Comparison of ENCODE assay signal across 1 cellular context in the genomic region with DNA sequence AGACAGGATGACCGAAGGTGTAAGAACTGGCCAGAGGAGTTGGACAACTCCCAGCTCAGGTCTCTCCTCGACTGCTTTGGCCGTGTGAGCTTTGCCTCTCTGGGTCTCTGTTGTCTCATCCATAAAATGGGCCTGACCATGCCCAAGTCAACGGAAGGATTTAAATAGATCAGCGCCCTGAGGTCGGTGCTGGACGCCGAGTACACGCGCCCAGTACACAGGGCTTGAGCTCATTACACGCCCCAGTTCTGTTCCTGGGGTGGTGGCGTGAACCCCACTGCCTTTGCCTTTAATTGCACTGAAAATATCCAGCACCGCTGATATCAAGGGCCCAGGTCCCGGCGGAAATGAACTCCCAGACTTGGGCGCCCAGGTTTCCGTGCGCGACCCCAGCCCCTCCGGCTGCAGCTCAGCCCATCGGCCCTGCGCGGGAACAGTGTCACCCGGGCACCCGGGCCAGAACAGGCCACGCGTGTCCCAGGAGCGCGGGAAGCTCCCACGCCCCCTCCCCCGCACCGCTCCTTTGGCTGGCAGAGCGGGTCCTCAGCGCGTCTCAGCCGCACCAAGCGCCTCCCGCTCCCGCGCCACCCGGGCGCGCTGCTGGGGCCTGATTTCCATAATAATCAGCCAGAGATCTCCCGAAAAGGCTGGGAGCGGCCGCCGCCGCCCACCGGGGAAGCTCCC.
TF ChIP-seq lines count a peak whose summit lies in the region.

No MANE protein-coding gene starts in this region.

TF ChIP-seq in HCT116, 20 proteins besides CTCF, POLR2A, EP300 and RAD21 (continued from another document):
- TF ChIP-seq, protein P1, sequence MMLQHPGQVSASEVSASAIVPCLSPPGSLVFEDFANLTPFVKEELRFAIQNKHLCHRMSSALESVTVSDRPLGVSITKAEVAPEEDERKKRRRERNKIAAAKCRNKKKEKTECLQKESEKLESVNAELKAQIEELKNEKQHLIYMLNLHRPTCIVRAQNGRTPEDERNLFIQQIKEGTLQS (IDR thresholded peaks at IDR 0.05) = no peak
- TF ChIP-seq SP1 (IDR thresholded peaks at IDR 0.05; ENCODE audit: low read depth) (no peak), CBX3 (IDR thresholded peaks at IDR 0.05; ENCODE audit: low read depth) (no peak), JUND (IDR thresholded peaks at IDR 0.05) (no peak), ZNF274 (IDR thresholded peaks at IDR 0.05; ENCODE audit: low read depth, low read length) (no peak), TCF7L2 (IDR thresholded peaks at IDR 0.05; ENCODE audit: borderline replicate concordance, extremely low read depth, insufficient read depth, insufficient read length) (no peak)
- TF ChIP-seq, protein P2, sequence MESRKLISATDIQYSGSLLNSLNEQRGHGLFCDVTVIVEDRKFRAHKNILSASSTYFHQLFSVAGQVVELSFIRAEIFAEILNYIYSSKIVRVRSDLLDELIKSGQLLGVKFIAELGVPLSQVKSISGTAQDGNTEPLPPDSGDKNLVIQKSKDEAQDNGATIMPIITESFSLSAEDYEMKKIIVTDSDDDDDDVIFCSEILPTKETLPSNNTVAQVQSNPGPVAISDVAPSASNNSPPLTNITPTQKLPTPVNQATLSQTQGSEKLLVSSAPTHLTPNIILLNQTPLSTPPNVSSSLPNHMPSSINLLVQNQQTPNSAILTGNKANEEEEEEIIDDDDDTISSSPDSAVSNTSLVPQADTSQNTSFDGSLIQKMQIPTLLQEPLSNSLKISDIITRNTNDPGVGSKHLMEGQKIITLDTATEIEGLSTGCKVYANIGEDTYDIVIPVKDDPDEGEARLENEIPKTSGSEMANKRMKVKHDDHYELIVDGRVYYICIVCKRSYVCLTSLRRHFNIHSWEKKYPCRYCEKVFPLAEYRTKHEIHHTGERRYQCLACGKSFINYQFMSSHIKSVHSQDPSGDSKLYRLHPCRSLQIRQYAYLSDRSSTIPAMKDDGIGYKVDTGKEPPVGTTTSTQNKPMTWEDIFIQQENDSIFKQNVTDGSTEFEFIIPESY (IDR thresholded peaks at IDR 0.05; ENCODE audit: extremely low read depth, insufficient replicate concordance, low read length) = no peak
